Comparison of ENCODE assay signal across 9 cellular contexts in genomic region chr3:55729546-55729945, GRCh38.
"Had no signal": no experiment of that assay in that cellular context is flagged by ENCODE, and none has a peak within 500 bp of the region (broad histone marks: within the 10 kb centered on the region; RNA-seq: fewer than 3 reads in every experiment).

No MANE protein-coding gene starts in this region.

- H3K27ac ChIP-seq: HL-60 had no signal

- H3K36me3 Mint-ChIP-seq: IgD-negative memory B cell had no signal

- FAIRE-seq: H1, H54, HepG2 had no signal

- H3K9me3 Mint-ChIP-seq: GM23338, H9 had no signal

- H3K27ac Mint-ChIP-seq: GM23338, H9, IgD-negative memory B cell had no signal

- ATAC-seq: GM23338, HCT116, HepG2 had no signal

- DNase-seq: H9, KG1 had no signal

- H3K4me3 ChIP-seq: GM23338 had no signal

- H2AFZ ChIP-seq: GM23338 had no signal

- H3K4me3 Mint-ChIP-seq: GM23338, H9, IgD-negative memory B cell had no signal

- H3K4me2 ChIP-seq: GM23338 had no signal

- H3K27me3 Mint-ChIP-seq: IgD-negative memory B cell had no signal
